Comparison of ENCODE assay signal across 1 cellular context in genomic region chr21:45554477-45555175, GRCh38.
TF ChIP-seq lines count a peak whose summit lies in the region.

No MANE protein-coding gene starts in this region.

TF ChIP-seq in GM12878, 131 proteins besides CTCF, POLR2A, EP300 and RAD21 (continued from another document):
- 0 out of 2 replicates have a peak, but pooled peaks have one; percentile 13 for TF ChIP-seq NRF1 (conservative IDR thresholded peaks at IDR 0.05; ENCODE audit: low read depth, low read length)
- peak; percentile 49; the same call in 1 of the 2 replicates for TF ChIP-seq GATAD2B (conservative IDR thresholded peaks at IDR 0.05; ENCODE audit: low read depth)
- TF ChIP-seq ZNF687 (IDR thresholded peaks at IDR 0.05): peak; percentile 45; the same call in 1 of the 2 replicates
- peak; percentile 65; the same call in 1 of the 2 replicates for TF ChIP-seq ZNF207 (IDR thresholded peaks at IDR 0.05; ENCODE audit: borderline replicate concordance)
- TF ChIP-seq POLR2AphosphoS5 (IDR thresholded peaks at IDR 0.05; ENCODE audit: low read length): no peak
- no peak for TF ChIP-seq ELK1 (IDR thresholded peaks at IDR 0.05; ENCODE audit: low read depth, low read length)
- TF ChIP-seq, protein P1, sequence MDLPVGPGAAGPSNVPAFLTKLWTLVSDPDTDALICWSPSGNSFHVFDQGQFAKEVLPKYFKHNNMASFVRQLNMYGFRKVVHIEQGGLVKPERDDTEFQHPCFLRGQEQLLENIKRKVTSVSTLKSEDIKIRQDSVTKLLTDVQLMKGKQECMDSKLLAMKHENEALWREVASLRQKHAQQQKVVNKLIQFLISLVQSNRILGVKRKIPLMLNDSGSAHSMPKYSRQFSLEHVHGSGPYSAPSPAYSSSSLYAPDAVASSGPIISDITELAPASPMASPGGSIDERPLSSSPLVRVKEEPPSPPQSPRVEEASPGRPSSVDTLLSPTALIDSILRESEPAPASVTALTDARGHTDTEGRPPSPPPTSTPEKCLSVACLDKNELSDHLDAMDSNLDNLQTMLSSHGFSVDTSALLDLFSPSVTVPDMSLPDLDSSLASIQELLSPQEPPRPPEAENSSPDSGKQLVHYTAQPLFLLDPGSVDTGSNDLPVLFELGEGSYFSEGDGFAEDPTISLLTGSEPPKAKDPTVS (IDR thresholded peaks at IDR 0.05; ENCODE audit: low read depth, low read length): peak; percentile 76; the same call in 1 of the 2 replicates
- 0 out of 2 replicates have a peak, but pooled peaks have one; percentile 48 for TF ChIP-seq SIN3A (IDR thresholded peaks at IDR 0.05; ENCODE audit: low read depth, low read length)
- peak; percentile 39; the same call in 1 of the 2 replicates for TF ChIP-seq EED (IDR thresholded peaks at IDR 0.05; ENCODE audit: low read depth)
- TF ChIP-seq IKZF1 (conservative IDR thresholded peaks at IDR 0.05): peak; percentile 77
- peak; percentile 56 for TF ChIP-seq RELA (IDR thresholded peaks at IDR 0.05; ENCODE audit: borderline replicate concordance, partially characterized antibody)
- no peak for TF ChIP-seq KLF5 (IDR thresholded peaks at IDR 0.05; ENCODE audit: partially characterized antibody)
- TF ChIP-seq, protein P2, sequence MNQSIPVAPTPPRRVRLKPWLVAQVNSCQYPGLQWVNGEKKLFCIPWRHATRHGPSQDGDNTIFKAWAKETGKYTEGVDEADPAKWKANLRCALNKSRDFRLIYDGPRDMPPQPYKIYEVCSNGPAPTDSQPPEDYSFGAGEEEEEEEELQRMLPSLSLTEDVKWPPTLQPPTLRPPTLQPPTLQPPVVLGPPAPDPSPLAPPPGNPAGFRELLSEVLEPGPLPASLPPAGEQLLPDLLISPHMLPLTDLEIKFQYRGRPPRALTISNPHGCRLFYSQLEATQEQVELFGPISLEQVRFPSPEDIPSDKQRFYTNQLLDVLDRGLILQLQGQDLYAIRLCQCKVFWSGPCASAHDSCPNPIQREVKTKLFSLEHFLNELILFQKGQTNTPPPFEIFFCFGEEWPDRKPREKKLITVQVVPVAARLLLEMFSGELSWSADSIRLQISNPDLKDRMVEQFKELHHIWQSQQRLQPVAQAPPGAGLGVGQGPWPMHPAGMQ (IDR thresholded peaks at IDR 0.05; ENCODE audit: borderline replicate concordance): no peak
- no peak for TF ChIP-seq CUX1 (IDR thresholded peaks at IDR 0.05; ENCODE audit: insufficient replicate concordance, low read depth, low read length)
- TF ChIP-seq SREBF1 (IDR thresholded peaks at IDR 0.05; ENCODE audit: low read length): no peak
- TF ChIP-seq MXI1 (IDR thresholded peaks at IDR 0.05; ENCODE audit: low read depth, low read length): peak; percentile 41; the same call in 1 of the 2 replicates
- 0 out of 2 replicates have a peak, but pooled peaks have one; percentile 49 for TF ChIP-seq DPF2 (IDR thresholded peaks at IDR 0.05)
